Comparison of ENCODE assay signal across 19 cellular contexts in the genomic region with DNA sequence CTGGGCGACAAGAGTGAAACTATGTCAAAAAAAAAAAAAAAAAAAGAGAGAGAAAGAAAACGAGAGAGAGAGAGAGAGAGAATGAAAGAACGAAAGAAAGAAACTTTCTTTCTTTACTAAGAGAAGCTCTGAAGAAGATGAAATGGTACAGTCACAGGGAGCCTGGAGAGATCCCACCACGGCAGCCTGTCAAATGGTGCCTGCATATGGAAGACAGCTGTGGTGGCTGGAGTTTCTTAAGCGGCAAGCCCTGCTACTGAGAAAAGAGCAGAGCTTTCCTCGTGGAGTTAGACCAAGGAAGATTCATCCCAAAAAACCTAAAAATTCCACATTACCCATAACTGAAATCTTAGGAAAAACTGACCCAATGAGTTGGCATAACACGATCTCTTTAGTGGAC.
A peak's percentile ranks its signal among the peaks of the same experiment; 100 is the strongest.
DNase-seq lines count a peak whose midpoint lies in the region; ATAC-seq and TF ChIP-seq lines count a peak whose summit lies in the region.
"Had no signal": no experiment of that assay in that cellular context is flagged by ENCODE, and none has a peak within 500 bp of the region (broad histone marks: within the 10 kb centered on the region; RNA-seq: fewer than 3 reads in every experiment).

No MANE protein-coding gene starts in this region.

- no peak for DNase-seq in Right ventricle myocardium inferior (ENCODE audit: missing footprints)
- no peak for DNase-seq in left cardiac atrium
- peak in 1 of 2 donors; percentile 86 for DNase-seq in fibroblast of lung (ENCODE audit: low read depth in 2 of 2)
- DNase-seq in naive B cell, result no peak
- DNase-seq in upper lobe of right lung, result no peak
- DNase-seq in posterior vena cava (ENCODE audit: low spot score), result no peak
- no peak for DNase-seq in HAP-1 (ENCODE audit: low spot score in 2 of 2)
- no peak for DNase-seq in activated CD8-positive, alpha-beta memory T cell treated with anti-CD3 and anti-CD28 coated beads, Interleukin-2, amount 50 U/mL, for 4 hours
- DNase-seq: EL; HCEC 1CT; KBM-7; NCI-H1436; NCI-H2029 treated with DMSO at 0.1 percent for 48 hours; NCI-H2171 treated with DMSO at 0.1 percent for 48 hours; NCI-H446 treated with DMSO at 0.1 percent for 48 hours; NK-92 treated with Interleukin-12 subunit alpha and Interleukin-12 subunit beta, amount 100 ng/mL, for 24 hours had no signal

- H3K27ac ChIP-seq in fibroblast of lung (ENCODE audit: insufficient read depth, low read length) (peak overlapping the region; percentile 13), upper lobe of right lung (peak overlapping the region; percentile 17)
- H3K27ac ChIP-seq: 22Rv1, C4-2B, HL-60 had no signal

- peak; percentile 56 for ATAC-seq in Right ventricle myocardium inferior
- no peak for ATAC-seq in left cardiac atrium
- no peak for ATAC-seq in naive B cell (ENCODE audit: low read depth in 2 of 2)
- ATAC-seq in upper lobe of right lung, result peak; percentile 29

- H3K9me3 ChIP-seq in fibroblast of lung (ENCODE audit: control insufficient read depth, insufficient read depth, low read depth, low read length), result no peaks in the 10 kb centered on the region
- H3K9me3 ChIP-seq in upper lobe of right lung, result no peaks in the 10 kb centered on the region
- H3K9me3 ChIP-seq in HAP-1, result no peaks in the 10 kb centered on the region

- H3K27me3 Mint-ChIP-seq in naive B cell, result no peaks in the 10 kb centered on the region

- peaks cover 2% of the 10 kb centered on the region for H3K4me1 ChIP-seq in fibroblast of lung (ENCODE audit: control insufficient read depth, extremely low read depth, insufficient read depth, low read length)
- H3K4me1 ChIP-seq in upper lobe of right lung, result no peaks in the 10 kb centered on the region
- no peaks in the 10 kb centered on the region for H3K4me1 ChIP-seq in HAP-1

- no peak overlapping the region for H3K4me3 Mint-ChIP-seq in naive B cell

- in situ Hi-C loops in HAP-1 (cut with MboI; ENCODE audit: low sequenced_read_pairs), result no loop called here

- H3K36me3 ChIP-seq in fibroblast of lung (ENCODE audit: control insufficient read depth, insufficient read depth, low read length), result peaks cover 2% of the 10 kb centered on the region
- H3K36me3 ChIP-seq in upper lobe of right lung, result no peaks in the 10 kb centered on the region
- H3K36me3 ChIP-seq in HAP-1 (replicated peaks), result no peaks in the 10 kb centered on the region

- intact Hi-C loops in Right ventricle myocardium inferior (cut with DNase I), result no loop called here
- intact Hi-C loops in left cardiac atrium (cut with DNase I), result no loop called here
- intact Hi-C loops in upper lobe of right lung (cut with DNase I), result no loop called here
- intact Hi-C loops in posterior vena cava (cut with DNase I), result no loop called here

- TF ChIP-seq CTCF in fibroblast of lung (conservative IDR thresholded peaks at IDR 0.05 in 1 of 2, IDR thresholded peaks at IDR 0.05 in 1 of 2; ENCODE audit: low read depth in 1 of 2, low read length in 2 of 2), result no peak
- no peak for TF ChIP-seq CTCF in upper lobe of right lung (IDR thresholded peaks at IDR 0.05)

- peak overlapping the region; percentile 23 for H3K4me2 ChIP-seq in fibroblast of lung (ENCODE audit: extremely low read depth, insufficient read depth, low read length)

- no peaks in the 10 kb centered on the region for H3K9me3 Mint-ChIP-seq in naive B cell

- H3K36me3 Mint-ChIP-seq in naive B cell, result peaks cover 9 to 14% of the 10 kb centered on the region in 2 donors

- H2AFZ ChIP-seq in fibroblast of lung (ENCODE audit: low read length), result no peak overlapping the region

- H4K20me1 ChIP-seq in fibroblast of lung (ENCODE audit: control insufficient read depth, extremely low read depth, insufficient read depth, low read length), result no peaks in the 10 kb centered on the region

- H3K27me3 ChIP-seq in fibroblast of lung (ENCODE audit: control insufficient read depth, insufficient read depth, low read length) (no peaks in the 10 kb centered on the region), upper lobe of right lung (no peaks in the 10 kb centered on the region), HAP-1 (ENCODE audit: low read depth) (no peaks in the 10 kb centered on the region)

- H3K4me1 Mint-ChIP-seq in naive B cell, result peaks cover 53 to 85% (median 77%) of the 10 kb centered on the region in 3 donors

- peak overlapping the region in 4 of 6 donors; percentile 48 to 88 (median 76) for H3K27ac Mint-ChIP-seq in naive B cell

- H3K4me3 ChIP-seq in fibroblast of lung (replicated peaks in 1 of 4; ENCODE audit: control extremely low read depth in 1 of 4, insufficient read depth in 1 of 4, low read depth in 3 of 4, low read length in 4 of 4) (peak overlapping the region in 1 of 4 experiments; percentile 32), upper lobe of right lung (no peak overlapping the region), HAP-1 (no peak overlapping the region)

- peaks cover 8% of the 10 kb centered on the region for H3K79me2 ChIP-seq in fibroblast of lung (ENCODE audit: control insufficient read depth, insufficient read depth, low read length)

- no peak overlapping the region for H3K9ac ChIP-seq in fibroblast of lung (ENCODE audit: insufficient read depth, low read length)

Comparison
In these comparisons a context has a peak if more than half of its experiments do, and no peak if none do; other contexts are left out.
1. ATAC-seq: peak in Right ventricle myocardium inferior (single experiment) and upper lobe of right lung (single experiment); none in left cardiac atrium (0 of 2) and naive B cell (0 of 2).